13 cellular contexts compared by ENCODE assay signal in genomic region chr7:116626886-116627285, GRCh38.
"Had no signal": no experiment of that assay in that cellular context is flagged by ENCODE, and none has a peak within 500 bp of the region (broad histone marks: within the 10 kb centered on the region; RNA-seq: fewer than 3 reads in every experiment).

No MANE protein-coding gene starts in this region.

- DNase-seq: activated CD4-positive, alpha-beta T cell treated with anti-CD3 and anti-CD28 coated beads for 1 hour; activated gamma-delta T cell treated with Interleukin-2 at 50 U/mL for 16 hours; cerebellar nuclear complex; effector CD4-positive, alpha-beta T cell; hypothalamus; nucleus accumbens; posterior cingulate gyrus; stimulated activated naive CD4-positive, alpha-beta T cell had no signal

- H3K27ac ChIP-seq: VCaP had no signal

- ATAC-seq: left lobe of liver had no signal

- FAIRE-seq: bronchial epithelial cell, frontal cortex, keratinocyte had no signal
